13 cellular contexts compared by ENCODE assay signal in the genomic region with DNA sequence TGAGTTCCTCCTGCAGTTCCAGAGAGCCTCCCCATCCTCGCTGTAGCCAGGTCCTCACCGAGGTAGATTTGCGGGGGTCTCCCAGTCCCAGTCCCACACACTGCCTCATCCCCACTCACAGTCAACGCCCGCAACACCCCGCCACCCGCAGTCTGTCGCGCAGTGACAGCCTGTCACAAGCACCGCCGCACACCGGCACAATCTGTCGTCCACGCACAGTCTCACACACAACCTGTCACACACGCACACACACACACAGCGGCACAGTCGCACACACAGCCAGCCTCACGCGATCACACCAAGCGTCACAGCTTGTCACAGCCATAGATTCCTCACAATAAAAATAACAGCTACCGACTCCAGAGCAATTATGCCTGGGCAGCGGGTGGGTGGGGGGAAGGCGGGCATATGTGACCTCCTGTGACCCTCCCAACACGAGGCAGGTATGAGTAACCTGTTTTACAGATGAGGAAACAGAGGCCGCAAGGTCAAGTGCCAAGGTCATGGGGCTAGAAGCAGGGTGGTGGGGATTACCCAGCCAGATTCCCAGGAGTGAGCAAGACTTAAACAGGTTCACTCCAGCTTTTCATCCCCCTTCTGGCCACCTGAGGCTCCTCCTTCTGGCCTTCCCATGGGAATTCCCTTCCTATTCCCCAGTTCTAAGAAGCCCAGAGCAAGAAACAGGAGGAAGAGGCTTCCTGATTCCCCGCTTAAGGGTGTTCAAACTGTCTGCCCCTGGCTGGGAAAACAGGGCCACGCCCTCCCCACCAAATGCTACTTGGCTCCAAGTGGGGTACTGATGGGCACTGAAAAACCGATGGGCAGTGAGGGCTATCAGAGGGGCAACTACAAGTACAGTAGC. TPM values are rescaled to one million over a fixed set of nuclear protein-coding genes. Genes with fewer than 3 reads are reported as not detected.
DNase-seq lines count a peak whose midpoint lies in the region; TF ChIP-seq lines count a peak whose summit lies in the region.
"Had no signal": no experiment of that assay in that cellular context is flagged by ENCODE, and none has a peak within 500 bp of the region (broad histone marks: within the 10 kb centered on the region; RNA-seq: fewer than 3 reads in every experiment).

No MANE protein-coding gene starts in this region.

- H3K9me3 Mint-ChIP-seq in glutamatergic neuron (ENCODE audit: unreplicated experiment) = peaks cover 2% of the 10 kb centered on the region
- H3K9me3 Mint-ChIP-seq in Calu3 (ENCODE audit: low read depth, unreplicated experiment) = no peaks in the 10 kb centered on the region

- BruUV-seq in Calu3 (replicated peaks; lab: Mats Ljungman, UMichigan) = no TSS peak

- peaks cover 5% of the 10 kb centered on the region for H3K4me1 Mint-ChIP-seq in glutamatergic neuron (ENCODE audit: low read depth, unreplicated experiment)
- H3K4me1 Mint-ChIP-seq in Calu3 (ENCODE audit: low read depth, unreplicated experiment) = no peaks in the 10 kb centered on the region

- H3K9me3 ChIP-seq in SK-N-MC (ENCODE audit: low read depth, low read length) (no peaks in the 10 kb centered on the region), stomach smooth muscle (ENCODE audit: control insufficient read depth in 2 of 2, low read length in 2 of 2) (no peaks in the 10 kb centered on the region), Peyer's patch (peaks cover 0 to 3% (median 0%) of the 10 kb centered on the region in 4 donors)

- intact Hi-C loops in Calu3 (cut with micrococcal nuclease; ENCODE audit: unreplicated experiment) = no loop called here

- H3K27ac Mint-ChIP-seq in glutamatergic neuron (ENCODE audit: unreplicated experiment) (no peak overlapping the region), Calu3 (ENCODE audit: unreplicated experiment) (no peak overlapping the region)

- peaks cover 91% of the 10 kb centered on the region for H3K4me1 ChIP-seq in stomach smooth muscle (ENCODE audit: control insufficient read depth, insufficient read depth, low read length)
- peaks cover 0 to 78% (median 4%) of the 10 kb centered on the region in 4 donors for H3K4me1 ChIP-seq in Peyer's patch

- no peak for TF ChIP-seq POLR2A in Peyer's patch (IDR thresholded peaks at IDR 0.05)

- peak; percentile 32 for DNase-seq in GM10266 (ENCODE audit: extremely low spot score)
- DNase-seq in SK-N-MC (ENCODE audit: low read depth, low spot score) = no peak
- DNase-seq in glutamatergic neuron = no peak
- DNase-seq in Calu3 = no peak
- no peak for DNase-seq in SW480 (ENCODE audit: low spot score)
- DNase-seq in T-helper 1 cell = no peak
- DNase-seq in Peyer's patch = no peak
- DNase-seq: activated effector memory CD4-positive, alpha-beta T cell treated with Interleukin-2 at 50 U/mL for 16 hours; DMS79 treated with DMSO at 0.1 percent for 48 hours; head of caudate nucleus; NCI-H187 had no signal

- peak overlapping the region; percentile 32 for H3K4me3 Mint-ChIP-seq in glutamatergic neuron (ENCODE audit: unreplicated experiment)
- no peak overlapping the region for H3K4me3 Mint-ChIP-seq in Calu3 (ENCODE audit: low read depth, unreplicated experiment)

- H3K4me3 ChIP-seq in SK-N-MC (no peak overlapping the region), stomach smooth muscle (ENCODE audit: low read length in 2 of 2) (peak overlapping the region; percentile 13 to 40), Peyer's patch (no peak overlapping the region)

- H3K27me3 Mint-ChIP-seq in glutamatergic neuron (ENCODE audit: unreplicated experiment) (peaks cover 30% of the 10 kb centered on the region), Calu3 (ENCODE audit: unreplicated experiment) (no peaks in the 10 kb centered on the region)

- H3K27me3 ChIP-seq in stomach smooth muscle (ENCODE audit: control insufficient read depth in 1 of 2, insufficient read depth in 2 of 2, low read length in 2 of 2) (no peaks in the 10 kb centered on the region), Peyer's patch (no peaks in the 10 kb centered on the region)

- no peaks in the 10 kb centered on the region for H3K36me3 ChIP-seq in SK-N-MC (ENCODE audit: insufficient read depth, low read length)
- H3K36me3 ChIP-seq in stomach smooth muscle (ENCODE audit: control insufficient read depth in 2 of 2, insufficient read depth in 2 of 2, low read length in 2 of 2) = peaks cover 0 to 2% of the 10 kb centered on the region in 2 donors
- H3K36me3 ChIP-seq in Peyer's patch = no peaks in the 10 kb centered on the region

- TF ChIP-seq CTCF in GM10266 (IDR thresholded peaks at IDR 0.05; ENCODE audit: control insufficient read depth, insufficient read depth, low read depth, missing control alignments) (no peak), glutamatergic neuron (IDR thresholded peaks at IDR 0.05; ENCODE audit: partially characterized antibody, unreplicated experiment) (no peak), Calu3 (IDR thresholded peaks at IDR 0.05; ENCODE audit: unreplicated experiment) (no peak), Peyer's patch (IDR thresholded peaks at IDR 0.05) (no peak)

- CTCF ChIA-PET in Calu3 (lab: Charles Lee) = no interaction called here

- H3K9ac ChIP-seq in SK-N-MC (ENCODE audit: insufficient read length) (no peak overlapping the region), stomach smooth muscle (ENCODE audit: low read length in 2 of 2) (no peak overlapping the region)

- H3K27ac ChIP-seq in SK-N-MC = peak overlapping the region; percentile 56; the same call in 1 of the 2 replicates
- H3K27ac ChIP-seq in stomach smooth muscle (ENCODE audit: low read length) = peak overlapping the region; percentile 90
- peak overlapping the region in 2 of 4 donors; percentile 13 to 64 for H3K27ac ChIP-seq in Peyer's patch

- H3K36me3 Mint-ChIP-seq in glutamatergic neuron (ENCODE audit: unreplicated experiment) = no peaks in the 10 kb centered on the region
- H3K36me3 Mint-ChIP-seq in Calu3 (ENCODE audit: insufficient read depth, unreplicated experiment) = no peaks in the 10 kb centered on the region

RNA-seq across cellular contexts. Expression of gene NFIX, which starts 13.9 kb away (rescaled TPM):
- total RNA-seq in glutamatergic neuron (ENCODE audit: unreplicated experiment) (2.4 TPM), Calu3 (2022) (16.4 and 21.9 TPM in 2 replicates), Peyer's patch (10 to 100 TPM; 13.5 to 56.9 (median 40.0) TPM)

RNA-seq across cellular contexts. Expression of gene DAND5, which starts 39.8 kb away (rescaled TPM):
- total RNA-seq in glutamatergic neuron (ENCODE audit: unreplicated experiment) = 0.44 TPM
- total RNA-seq in Calu3 (2022) = 0.21 and 0.47 TPM in 2 replicates
- total RNA-seq in Peyer's patch = 1 to 10 TPM in 1 of 4 donors, not detected in 3; 2.1 TPM
- total RNA-seq: RPMI7951 had no signal

RNA-seq across cellular contexts. Expression of gene GADD45GIP1, which starts 52.1 kb away (rescaled TPM):
- total RNA-seq in glutamatergic neuron (ENCODE audit: unreplicated experiment) (28.8 TPM), Calu3 (2022) (20.0 and 21.6 TPM in 2 replicates), Peyer's patch (10 to 100 TPM; 12.5 to 43.7 (median 15.6) TPM)

Comparison
In these comparisons a context has a peak if more than half of its experiments do, and no peak if none do; other contexts are left out.
1. H3K4me3 ChIP-seq: peak in stomach smooth muscle (2 of 2); none in SK-N-MC (single experiment) and Peyer's patch (0 of 4).